9 cellular contexts compared by ENCODE assay signal in the genomic region with DNA sequence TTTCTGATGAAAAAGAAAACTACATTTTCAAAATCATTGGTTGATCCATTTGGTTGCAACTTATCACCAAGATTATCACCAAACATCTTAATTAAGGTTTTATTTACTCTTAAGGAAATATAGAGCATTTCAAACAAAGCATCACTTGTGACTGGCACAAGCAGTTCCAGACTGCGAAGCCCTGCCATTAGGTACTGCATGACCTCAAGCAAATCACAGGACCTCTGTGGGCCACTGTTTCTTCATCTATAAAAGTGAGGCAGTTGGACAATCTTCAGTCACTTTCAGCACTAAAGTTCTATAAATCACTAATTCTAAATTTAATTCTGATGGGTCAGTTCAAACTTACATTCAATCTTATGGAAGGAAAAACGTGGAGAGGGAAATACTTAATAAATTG. TPM values are rescaled to one million over a fixed set of nuclear protein-coding genes. Genes with fewer than 3 reads are reported as not detected.
DNase-seq lines count a peak whose midpoint lies in the region; ATAC-seq and TF ChIP-seq lines count a peak whose summit lies in the region.
"Had no signal": no experiment of that assay in that cellular context is flagged by ENCODE, and none has a peak within 500 bp of the region (broad histone marks: within the 10 kb centered on the region; RNA-seq: fewer than 3 reads in every experiment).

No MANE protein-coding gene starts in this region.

- H3K9ac ChIP-seq in BLaER1 treated with 17β-estradiol and CSF1 and Interleukin-3, amounts not matched to agents 10 nM and 100 nM, result peak overlapping the region; percentile 92 to 99 (median 96)

- intact Hi-C loops in mucosa of descending colon (cut with DNase I, micrococcal nuclease), result loop anchor here in 1 of 2 donors (5.0 kb wide), 1 partner anchor 40 kb away; no protein-coding TSS in a partner anchor

- peaks cover 25 to 70% (median 57%) of the 10 kb centered on the region in 11 experiments for H4K20me1 ChIP-seq in BLaER1 treated with 17β-estradiol and CSF1 and Interleukin-3, amounts not matched to agents 10 nM and 100 nM

- in situ Hi-C loops in G401 (cut with HindIII; ENCODE audit: low sequenced_read_pairs), result no loop called here

- no peaks in the 10 kb centered on the region for H3K9me3 Mint-ChIP-seq in activated naive CD4-positive, alpha-beta T cell treated with anti-CD3 and anti-CD28 coated beads, Interleukin-2, amount 50 U/mL, for 24 hours
- no peaks in the 10 kb centered on the region for H3K9me3 Mint-ChIP-seq in glutamatergic neuron (ENCODE audit: unreplicated experiment)

- H3K4me1 ChIP-seq in BLaER1 treated with 17β-estradiol and CSF1 and Interleukin-3, amounts not matched to agents 10 nM and 100 nM, result peaks cover 32 to 71% (median 52%) of the 10 kb centered on the region in 10 experiments
- H3K4me1 ChIP-seq in mucosa of descending colon (ENCODE audit: low read depth), result peaks cover 36% of the 10 kb centered on the region

- ATAC-seq in mucosa of descending colon (peak; percentile 51), GM21576 (IDR thresholded peaks at IDR 0.05; ENCODE audit: unreplicated experiment) (no peak)

- H3K4me3 Mint-ChIP-seq in activated naive CD4-positive, alpha-beta T cell treated with anti-CD3 and anti-CD28 coated beads, Interleukin-2, amount 50 U/mL, for 24 hours, result peak overlapping the region; percentile 98
- no peak overlapping the region for H3K4me3 Mint-ChIP-seq in glutamatergic neuron (ENCODE audit: unreplicated experiment)

- peaks cover 12% of the 10 kb centered on the region for H3K36me3 Mint-ChIP-seq in activated naive CD4-positive, alpha-beta T cell treated with anti-CD3 and anti-CD28 coated beads, Interleukin-2, amount 50 U/mL, for 24 hours
- no peaks in the 10 kb centered on the region for H3K36me3 Mint-ChIP-seq in glutamatergic neuron (ENCODE audit: unreplicated experiment)

- H3K27ac ChIP-seq in BLaER1 treated with 17β-estradiol and CSF1 and Interleukin-3, amounts not matched to agents 10 nM and 100 nM, result peak overlapping the region; percentile 95 to 100 (median 98)

- H3K27ac Mint-ChIP-seq in activated naive CD4-positive, alpha-beta T cell treated with anti-CD3 and anti-CD28 coated beads, Interleukin-2, amount 50 U/mL, for 24 hours, result peak overlapping the region; percentile 99
- no peak overlapping the region for H3K27ac Mint-ChIP-seq in glutamatergic neuron (ENCODE audit: unreplicated experiment)

- H3K4me2 ChIP-seq in BLaER1 treated with 17β-estradiol and CSF1 and Interleukin-3, amounts not matched to agents 10 nM and 100 nM, result peak overlapping the region; percentile 46 to 88 (median 66)

- H3K27me3 ChIP-seq in BLaER1 treated with 17β-estradiol and CSF1 and Interleukin-3, amounts not matched to agents 10 nM and 100 nM, result no peaks in the 10 kb centered on the region

- H3K36me3 ChIP-seq in BLaER1 treated with 17β-estradiol and CSF1 and Interleukin-3, amounts not matched to agents 10 nM and 100 nM, result peaks cover 8 to 39% (median 22%) of the 10 kb centered on the region in 11 experiments; a peak in 20 of 22 replicates
- no peaks in the 10 kb centered on the region for H3K36me3 ChIP-seq in mucosa of descending colon (ENCODE audit: low read depth)

- TF ChIP-seq CTCF in LNCaP clone FGC (IDR thresholded peaks at IDR 0.05; ENCODE audit: control insufficient read depth, extremely low read depth, insufficient read depth), result no peak
- no peak for TF ChIP-seq CTCF in mucosa of descending colon (IDR thresholded peaks at IDR 0.05)
- TF ChIP-seq CTCF in glutamatergic neuron (IDR thresholded peaks at IDR 0.05; ENCODE audit: partially characterized antibody, unreplicated experiment), result no peak

- DNase-seq in LNCaP clone FGC (ENCODE audit: low read depth), result no peak
- DNase-seq in mucosa of descending colon, result peak in 1 of 3 donors; percentile 50
- no peak for DNase-seq in DMS79 (lab: John Stamatoyannopoulos, UW)
- no peak for DNase-seq in G401 (ENCODE audit: low spot score)
- DNase-seq in glutamatergic neuron, result no peak
- DNase-seq: NCI-H524 treated with DMSO at 0.1 percent for 48 hours had no signal

- peak overlapping the region; percentile 67 to 83 (median 76) for H3K4me3 ChIP-seq in BLaER1 treated with 17β-estradiol and CSF1 and Interleukin-3, amounts not matched to agents 10 nM and 100 nM
- H3K4me3 ChIP-seq in LNCaP clone FGC (ENCODE audit: low read depth, low read length) (peak overlapping the region; percentile 48), mucosa of descending colon (no peak overlapping the region)

- H3K27me3 Mint-ChIP-seq in activated naive CD4-positive, alpha-beta T cell treated with anti-CD3 and anti-CD28 coated beads, Interleukin-2, amount 50 U/mL, for 24 hours, result no peaks in the 10 kb centered on the region
- H3K27me3 Mint-ChIP-seq in glutamatergic neuron (ENCODE audit: unreplicated experiment), result no peaks in the 10 kb centered on the region

- peaks cover 67% of the 10 kb centered on the region for H3K4me1 Mint-ChIP-seq in activated naive CD4-positive, alpha-beta T cell treated with anti-CD3 and anti-CD28 coated beads, Interleukin-2, amount 50 U/mL, for 24 hours
- H3K4me1 Mint-ChIP-seq in glutamatergic neuron (ENCODE audit: low read depth, unreplicated experiment), result no peaks in the 10 kb centered on the region

- no peaks in the 10 kb centered on the region for H3K9me3 ChIP-seq in BLaER1 treated with 17β-estradiol and CSF1 and Interleukin-3, amounts not matched to agents 10 nM and 100 nM (replicated peaks in 1 of 11)
- H3K9me3 ChIP-seq in mucosa of descending colon, result no peaks in the 10 kb centered on the region

RNA-seq across cellular contexts. Expression of gene ELF1, which starts 2.0 kb away (rescaled TPM):
- total RNA-seq in mucosa of descending colon (100 to 1,000 TPM in 1 of 3 donors, 10 to 100 TPM in 2; 80.2 to 111 (median 96.8) TPM), glutamatergic neuron (ENCODE audit: unreplicated experiment) (9.8 TPM)
- 6.7 and 9.0 TPM in 2 replicates for total RNA-seq in G401 (2014; rRNA removed; shearing (Covaris generic))

RNA-seq across cellular contexts. Expression of gene WBP4, which starts 44.2 kb away (rescaled TPM):
- total RNA-seq in mucosa of descending colon (10 to 100 TPM in 1 of 3 donors, 1 to 10 TPM in 2; 6.4 to 11.4 (median 6.4) TPM), glutamatergic neuron (ENCODE audit: unreplicated experiment) (8.9 TPM)
- total RNA-seq in G401 (2014; rRNA removed; shearing (Covaris generic)), result 9.7 and 16.5 TPM in 2 replicates
